Comparison of ENCODE assay signal across 11 cellular contexts in genomic region chr14:94458096-94458495, GRCh38. TPM values are rescaled to one million over a fixed set of nuclear protein-coding genes. Genes with fewer than 3 reads are reported as not detected.
"Had no signal": no experiment of that assay in that cellular context is flagged by ENCODE, and none has a peak within 500 bp of the region (broad histone marks: within the 10 kb centered on the region; RNA-seq: fewer than 3 reads in every experiment).

No MANE protein-coding gene starts in this region.

- H3K4me2 ChIP-seq: GM23338 had no signal

- H3K27ac ChIP-seq: HL-60 had no signal

- DNase-seq: HFFc6, KBM-7 had no signal

- H3K4me3 Mint-ChIP-seq: GM23338, HFFc6, IgD-negative memory B cell had no signal

- H2AFZ ChIP-seq: GM23338 had no signal

- H3K36me3 ChIP-seq: HAP-1 had no signal

- H3K4me3 ChIP-seq: GM23338, HAP-1 had no signal

- ATAC-seq: GM23338, HCT116, HepG2 had no signal

- H3K36me3 Mint-ChIP-seq: IgD-negative memory B cell had no signal

- H3K9me3 ChIP-seq: HAP-1 had no signal

- H3K4me1 ChIP-seq: HAP-1 had no signal

- FAIRE-seq: H1, H54, HepG2 had no signal

- H3K27ac Mint-ChIP-seq: GM23338, HFFc6, IgD-negative memory B cell had no signal

RNA-seq across cellular contexts. Expression of gene SERPINA11, which starts 5.5 kb away (rescaled TPM):
- total RNA-seq: HFFc6, HT1080 had no signal
- polyA plus RNA-seq: IgD-negative memory B cell had no signal

RNA-seq across cellular contexts. Expression of gene SERPINA9, which starts 17.9 kb away (rescaled TPM):
- total RNA-seq: GM23338, H1, HepG2, HFFc6, HT1080 had no signal
- polyA plus RNA-seq: GM23338, H1 had no signal

RNA-seq across cellular contexts. Expression of gene SERPINA12, which starts 51.2 kb away (rescaled TPM):
- total RNA-seq: GM23338, H1, HepG2, HFFc6, HT1080 had no signal
- polyA plus RNA-seq: GM23338, H1, IgD-negative memory B cell had no signal
